ENCODE assay signal across 8 cellular contexts in genomic region chr18:46073474-46074331, GRCh38. TPM values are rescaled to one million over a fixed set of nuclear protein-coding genes. Genes with fewer than 3 reads are reported as not detected.
DNase-seq lines count a peak whose midpoint lies in the region; ATAC-seq and TF ChIP-seq lines count a peak whose summit lies in the region.

No MANE protein-coding gene starts in this region.

- H3K36me3 ChIP-seq in testis (ENCODE audit: low read depth, missing control alignments), result no peaks in the 10 kb centered on the region

- WGBS in testis, 2 donors, result 33 to 35% methylated on average over 9 of the region's 9 CpGs

- no peak overlapping the region for H3K27ac ChIP-seq in CD4-positive, alpha-beta T cell (ENCODE audit: low read depth, low read length)
- no peak overlapping the region for H3K27ac ChIP-seq in testis

- peak overlapping the region; percentile 81 for H3K4me3 Mint-ChIP-seq in CD4-positive, alpha-beta T cell
- no peak overlapping the region for H3K4me3 Mint-ChIP-seq in activated B cell treated with CpG ODN at 0.5 μM for 24 hours
- H3K4me3 Mint-ChIP-seq in memory B cell, result no peak overlapping the region

- intact Hi-C loops in CD4-positive, alpha-beta T cell (cut with DNase I, micrococcal nuclease), result loop anchor here (1.0 to 5.0 kb wide), 10 partner anchors 47 to 451 kb away; partner anchors contain the start of gene EPG5 (in 1 of the 2)
- intact Hi-C loops in activated B cell treated with CpG ODN at 0.5 μM for 24 hours (cut with micrococcal nuclease) (loop anchor here (1.0 to 2.0 kb wide), 8 partner anchors 99 to 452 kb away; partner anchors contain the start of gene EPG5), testis (cut with DNase I; ENCODE audit: low total_unique reads) (no loop called here)

- no peaks in the 10 kb centered on the region for H3K27me3 ChIP-seq in CD4-positive, alpha-beta T cell (ENCODE audit: control insufficient read depth, insufficient read depth, low read length)
- no peaks in the 10 kb centered on the region for H3K27me3 ChIP-seq in testis

- peak; percentile 78 for TF ChIP-seq CTCF in CD4-positive, alpha-beta T cell (IDR thresholded peaks at IDR 0.05)
- TF ChIP-seq CTCF in activated B cell treated with CpG ODN at 0.5 μM for 24 hours (IDR thresholded peaks at IDR 0.05) (no peak), testis (IDR thresholded peaks at IDR 0.05) (peak; percentile 38 to 62 (median 56))

- peak in 6 of 10 experiments; percentile 32 to 54 (median 34) for DNase-seq in CD4-positive, alpha-beta T cell
- DNase-seq in NCI-H2227 (lab: John Stamatoyannopoulos, UW; ENCODE audit: unreplicated experiment) (peak; percentile 81), activated B cell treated with CpG ODN at 0.5 μM for 24 hours (no peak), memory B cell (ENCODE audit: low spot score in 2 of 2) (peak; percentile 59 to 61), testis (peak; percentile 63), HuH-7.5 (ENCODE audit: low spot score) (no peak)
- DNase-seq in effector CD8-positive, alpha-beta T cell (lab: John Stamatoyannopoulos, UW), result peak; percentile 2

- CTCF ChIA-PET in CD4-positive, alpha-beta T cell (lab: Charles Lee), result interaction anchor here (0.6 to 1.9 kb wide), 21 partner anchors 9 to 408 kb away, joined by 3 to 19 read pairs (median 4); partner anchors contain the start of gene ATP5F1A
- CTCF ChIA-PET in activated B cell treated with CpG ODN at 0.5 μM for 24 hours (lab: Charles Lee), result interaction anchor here (0.7 to 2.1 kb wide), 28 partner anchors 10 to 453 kb away, joined by 3 to 31 read pairs (median 4); partner anchors contain the start of gene ATP5F1A

- H3K9me3 Mint-ChIP-seq in CD4-positive, alpha-beta T cell, result no peaks in the 10 kb centered on the region
- H3K9me3 Mint-ChIP-seq in activated B cell treated with CpG ODN at 0.5 μM for 24 hours, result no peaks in the 10 kb centered on the region
- H3K9me3 Mint-ChIP-seq in memory B cell, result no peaks in the 10 kb centered on the region

- H3K27me3 Mint-ChIP-seq in CD4-positive, alpha-beta T cell, result no peaks in the 10 kb centered on the region
- peaks cover 10% of the 10 kb centered on the region for H3K27me3 Mint-ChIP-seq in activated B cell treated with CpG ODN at 0.5 μM for 24 hours
- peaks cover 10% of the 10 kb centered on the region for H3K27me3 Mint-ChIP-seq in memory B cell

- no peaks in the 10 kb centered on the region for H3K9me3 ChIP-seq in CD4-positive, alpha-beta T cell (ENCODE audit: control insufficient read depth, low read length)
- H3K9me3 ChIP-seq in testis, result no peaks in the 10 kb centered on the region

- TF ChIP-seq POLR2A in testis (IDR thresholded peaks at IDR 0.05), result no peak

- H3K27ac Mint-ChIP-seq in CD4-positive, alpha-beta T cell, result no peak overlapping the region
- H3K27ac Mint-ChIP-seq in activated B cell treated with CpG ODN at 0.5 μM for 24 hours (no peak overlapping the region), memory B cell (no peak overlapping the region)

- POLR2A ChIA-PET in CD4-positive, alpha-beta T cell (lab: Charles Lee), result interaction anchor here (0.6 to 2.9 kb wide), 15 partner anchors 9 to 430 kb away, joined by 3 to 15 read pairs (median 4); no protein-coding TSS in a partner anchor
- POLR2A ChIA-PET in activated B cell treated with CpG ODN at 0.5 μM for 24 hours (lab: Charles Lee), result interaction anchor here (0.5 to 1.1 kb wide), 5 partner anchors 24 to 386 kb away, joined by 3 to 7 read pairs (median 3); partner anchors contain the start of gene ATP5F1A

- peaks cover 9% of the 10 kb centered on the region for H3K4me1 ChIP-seq in testis

- no peak overlapping the region for H3K4me3 ChIP-seq in testis

- peaks cover 43% of the 10 kb centered on the region for H3K4me1 Mint-ChIP-seq in CD4-positive, alpha-beta T cell (ENCODE audit: low read depth)
- H3K4me1 Mint-ChIP-seq in activated B cell treated with CpG ODN at 0.5 μM for 24 hours (peaks cover 17% of the 10 kb centered on the region), memory B cell (peaks cover 13% of the 10 kb centered on the region)

- ATAC-seq in CD4-positive, alpha-beta T cell (ENCODE audit: poor library complexity), result peak; percentile 67
- ATAC-seq in GM21529 (IDR thresholded peaks at IDR 0.05; ENCODE audit: unreplicated experiment), result peak; percentile 35
- peak; percentile 53 for ATAC-seq in activated B cell treated with CpG ODN at 0.5 μM for 24 hours (ENCODE audit: low read depth)
- ATAC-seq in memory B cell (ENCODE audit: low read depth), result peak; percentile 60

- peaks cover under 1% of the 10 kb centered on the region for H3K36me3 Mint-ChIP-seq in CD4-positive, alpha-beta T cell (ENCODE audit: low read depth)
- H3K36me3 Mint-ChIP-seq in activated B cell treated with CpG ODN at 0.5 μM for 24 hours (ENCODE audit: low read depth), result peaks cover 8% of the 10 kb centered on the region
- no peaks in the 10 kb centered on the region for H3K36me3 Mint-ChIP-seq in memory B cell

RNA-seq across cellular contexts. Expression of gene PSTPIP2, which starts 1.6 kb away (rescaled TPM):
- 1 to 10 TPM; 5.9 to 6.0 TPM for total RNA-seq in CD4-positive, alpha-beta T cell
- total RNA-seq in activated B cell treated with CpG ODN at 0.5 μM for 24 hours (0.51 and 0.60 TPM in 2 replicates), testis (1 to 10 TPM; 3.5 to 5.0 TPM)
- 2.5 TPM for polyA plus RNA-seq in testis (ENCODE audit: insufficient read depth, low read depth, low replicate concordance)

RNA-seq across cellular contexts. Expression of gene ATP5F1A, which starts 24.4 kb away (rescaled TPM):
- total RNA-seq in CD4-positive, alpha-beta T cell, result 100 to 1,000 TPM; 205 to 206 TPM
- 336 and 348 TPM in 2 replicates for total RNA-seq in activated B cell treated with CpG ODN at 0.5 μM for 24 hours
- total RNA-seq in testis, result 100 to 1,000 TPM; 479 to 592 TPM
- 430 TPM for polyA plus RNA-seq in testis (ENCODE audit: insufficient read depth, low read depth, low replicate concordance)

RNA-seq across cellular contexts. Expression of gene HAUS1, which starts 30.5 kb away (rescaled TPM):
- 10 to 100 TPM in 1 of 2 experiments, 1 to 10 TPM in 1; 8.8 to 10.8 TPM for total RNA-seq in CD4-positive, alpha-beta T cell
- total RNA-seq in activated B cell treated with CpG ODN at 0.5 μM for 24 hours (34.6 and 39.5 TPM in 2 replicates), testis (10 to 100 TPM; 20.5 to 31.1 TPM)
- 25.0 TPM for polyA plus RNA-seq in testis (ENCODE audit: insufficient read depth, low read depth, low replicate concordance)

Comparison
In these comparisons a context has a peak if more than half of its experiments do, and no peak if none do; other contexts are left out.
1. DNase-seq: peak in CD4-positive, alpha-beta T cell (6 of 10), NCI-H2227 (single experiment), effector CD8-positive, alpha-beta T cell (single experiment), memory B cell (2 of 2) and testis (single experiment); none in activated B cell treated with CpG ODN at 0.5 μM for 24 hours (single experiment) and HuH-7.5 (single experiment).
2. Peak in every context shown above with its lines, with median percentiles within 50 percentile points of each other: ATAC-seq.